In genomic region chr6:27826612-27826985, GRCh38 we compare ENCODE assay signal across 8 cellular contexts.
DNase-seq lines count a peak whose midpoint lies in the region; ATAC-seq and TF ChIP-seq lines count a peak whose summit lies in the region.
"Not testable (repeated sequence)": the region's sequence is repeated elsewhere in the genome, so short reads cannot be mapped to it uniquely, and the experiment has no call there.

No MANE protein-coding gene starts in this region.

- H3K27ac ChIP-seq in 22Rv1: peak overlapping the region; percentile 97
- H3K27ac ChIP-seq in RWPE2 (ENCODE audit: poor library complexity, severe bottlenecking): peak overlapping the region; percentile 91
- H3K27ac ChIP-seq in hepatocyte, neural progenitor cell: not testable (repeated sequence)

- POLR2A ChIA-PET in activated CD4-positive, alpha-beta T cell treated with anti-CD3 and anti-CD28 coated beads, Interleukin-2, amount 10 ng/mL, durations not matched to agents 7 days and 5 days (lab: Charles Lee): not testable (repeated sequence)

- H3K4me3 Mint-ChIP-seq in activated CD4-positive, alpha-beta T cell treated with anti-CD3 and anti-CD28 coated beads, Interleukin-2, amount 10 ng/mL, durations not matched to agents 7 days and 5 days: peak overlapping the region; percentile 63
- peak overlapping the region; percentile 82 for H3K4me3 Mint-ChIP-seq in activated T-helper 1 cell treated with anti-CD3 and anti-CD28 coated beads, Interleukin-12 subunit alpha, Interleukin-12 subunit beta, Interleukin-2, Interleukin-4 antibody, amounts not matched to agents 30 ng/mL and 10 ng/mL and 1 ng/mL, durations not matched to agents 14 hours and 24 hours and 36 hours
- H3K4me3 Mint-ChIP-seq in brain (peak overlapping the region in 4 of 5 experiments; percentile 47 to 93 (median 70)), neural progenitor cell (peak overlapping the region; percentile 98)

- intact Hi-C loops in activated T-helper 1 cell treated with anti-CD3 and anti-CD28 coated beads, Interleukin-12 subunit alpha, Interleukin-12 subunit beta, Interleukin-2, Interleukin-4 antibody, amounts not matched to agents 30 ng/mL and 10 ng/mL and 1 ng/mL, durations not matched to agents 14 hours and 24 hours and 36 hours (cut with micrococcal nuclease): not testable (repeated sequence)

- H3K36me3 ChIP-seq in RWPE2 (ENCODE audit: low read depth); hepatocyte (replicated peaks; ENCODE audit: insufficient read depth, low read depth); neural progenitor cell: not testable (repeated sequence)

- H3K9me2 ChIP-seq in hepatocyte (replicated peaks; ENCODE audit: insufficient read depth): not testable (repeated sequence)

- not testable (repeated sequence) for H2AFZ ChIP-seq in hepatocyte; neural progenitor cell (replicated peaks)

- TF ChIP-seq CTCF in 22Rv1 (IDR thresholded peaks at IDR 0.05); HFF-Myc (IDR thresholded peaks at IDR 0.05; ENCODE audit: low read depth, low read length, missing control alignments); RWPE2 (IDR thresholded peaks at IDR 0.05; ENCODE audit: poor library complexity, severe bottlenecking); brain (conservative IDR thresholded peaks at IDR 0.05); hepatocyte (IDR thresholded peaks at IDR 0.05; ENCODE audit: poor library complexity); neural progenitor cell (IDR thresholded peaks at IDR 0.05): not testable (repeated sequence)

- H3K27ac Mint-ChIP-seq in activated CD4-positive, alpha-beta T cell treated with anti-CD3 and anti-CD28 coated beads, Interleukin-2, amount 10 ng/mL, durations not matched to agents 7 days and 5 days: peak overlapping the region; percentile 99
- peak overlapping the region; percentile 92 for H3K27ac Mint-ChIP-seq in activated T-helper 1 cell treated with anti-CD3 and anti-CD28 coated beads, Interleukin-12 subunit alpha, Interleukin-12 subunit beta, Interleukin-2, Interleukin-4 antibody, amounts not matched to agents 30 ng/mL and 10 ng/mL and 1 ng/mL, durations not matched to agents 14 hours and 24 hours and 36 hours
- H3K27ac Mint-ChIP-seq in brain: peak overlapping the region in 3 of 5 experiments; percentile 17 to 81 (median 59)
- H3K27ac Mint-ChIP-seq in neural progenitor cell: peak overlapping the region; percentile 63

- H3K9ac ChIP-seq in neural progenitor cell: not testable (repeated sequence)

- H3K9me3 ChIP-seq in RWPE2 (ENCODE audit: severe bottlenecking); hepatocyte (ENCODE audit: low read depth); neural progenitor cell (ENCODE audit: low read depth): not testable (repeated sequence)

- H4K20me1 ChIP-seq in hepatocyte (ENCODE audit: insufficient read depth, poor library complexity, severe bottlenecking): not testable (repeated sequence)
- peaks cover 21% of the 10 kb centered on the region for H4K20me1 ChIP-seq in neural progenitor cell (ENCODE audit: low read depth)

- H3K27me3 ChIP-seq in RWPE2 (ENCODE audit: insufficient read depth, poor library complexity, severe bottlenecking); hepatocyte; neural progenitor cell: not testable (repeated sequence)

- peaks cover 21% of the 10 kb centered on the region for H3K4me1 ChIP-seq in RWPE2 (ENCODE audit: insufficient read depth, poor library complexity, severe bottlenecking)
- H3K4me1 ChIP-seq in hepatocyte (ENCODE audit: insufficient read depth): not testable (repeated sequence)
- peaks cover 18% of the 10 kb centered on the region for H3K4me1 ChIP-seq in neural progenitor cell

- H3K79me2 ChIP-seq in hepatocyte: peaks cover 39% of the 10 kb centered on the region
- H3K79me2 ChIP-seq in neural progenitor cell (ENCODE audit: low read depth): peaks cover 39% of the 10 kb centered on the region

- not testable (repeated sequence) for H3K27me3 Mint-ChIP-seq in activated CD4-positive, alpha-beta T cell treated with anti-CD3 and anti-CD28 coated beads, Interleukin-2, amount 10 ng/mL, durations not matched to agents 7 days and 5 days; activated T-helper 1 cell treated with anti-CD3 and anti-CD28 coated beads, Interleukin-12 subunit alpha, Interleukin-12 subunit beta, Interleukin-2, Interleukin-4 antibody, amounts not matched to agents 30 ng/mL and 10 ng/mL and 1 ng/mL, durations not matched to agents 14 hours and 24 hours and 36 hours (ENCODE audit: insufficient read depth)
- H3K27me3 Mint-ChIP-seq in brain (peaks cover 20% of the 10 kb centered on the region), neural progenitor cell (ENCODE audit: insufficient read depth, low read depth) (peaks cover 15% of the 10 kb centered on the region)

- ATAC-seq in RWPE2 (ENCODE audit: low read depth): not testable (repeated sequence)

- WGBS in hepatocyte (ENCODE audit: low lambda C conversion rate, missing lambda C conversion rate): no CpG with 5 or more reads among the region's 30 CpGs

- not testable (repeated sequence) for DNase-seq in HFF-Myc (ENCODE audit: extremely low read depth, low read depth); RWPE2 (ENCODE audit: low spot score); activated CD4-positive, alpha-beta T cell treated with anti-CD3 and anti-CD28 coated beads, Interleukin-2, amount 10 ng/mL, durations not matched to agents 7 days and 5 days; activated T-helper 1 cell treated with anti-CD3 and anti-CD28 coated beads, Interleukin-12 subunit alpha, Interleukin-12 subunit beta, Interleukin-2, Interleukin-4 antibody, amounts not matched to agents 30 ng/mL and 10 ng/mL and 1 ng/mL, durations not matched to agents 14 hours and 24 hours and 36 hours (ENCODE audit: low spot score); hepatocyte (ENCODE audit: low spot score); neural progenitor cell (ENCODE audit: low spot score)

- H3K36me3 Mint-ChIP-seq in activated CD4-positive, alpha-beta T cell treated with anti-CD3 and anti-CD28 coated beads, Interleukin-2, amount 10 ng/mL, durations not matched to agents 7 days and 5 days (ENCODE audit: low read depth): peaks cover 18% of the 10 kb centered on the region
- not testable (repeated sequence) for H3K36me3 Mint-ChIP-seq in activated T-helper 1 cell treated with anti-CD3 and anti-CD28 coated beads, Interleukin-12 subunit alpha, Interleukin-12 subunit beta, Interleukin-2, Interleukin-4 antibody, amounts not matched to agents 30 ng/mL and 10 ng/mL and 1 ng/mL, durations not matched to agents 14 hours and 24 hours and 36 hours (ENCODE audit: low read depth); neural progenitor cell
- H3K36me3 Mint-ChIP-seq in brain: peaks cover 33% of the 10 kb centered on the region

- CTCF ChIA-PET in activated CD4-positive, alpha-beta T cell treated with anti-CD3 and anti-CD28 coated beads, Interleukin-2, amount 10 ng/mL, durations not matched to agents 7 days and 5 days (lab: Charles Lee): not testable (repeated sequence)

- not testable (repeated sequence) for H3K9me3 Mint-ChIP-seq in activated CD4-positive, alpha-beta T cell treated with anti-CD3 and anti-CD28 coated beads, Interleukin-2, amount 10 ng/mL, durations not matched to agents 7 days and 5 days; activated T-helper 1 cell treated with anti-CD3 and anti-CD28 coated beads, Interleukin-12 subunit alpha, Interleukin-12 subunit beta, Interleukin-2, Interleukin-4 antibody, amounts not matched to agents 30 ng/mL and 10 ng/mL and 1 ng/mL, durations not matched to agents 14 hours and 24 hours and 36 hours; neural progenitor cell
- peaks cover 4 to 27% (median 18%) of the 10 kb centered on the region in 5 experiments for H3K9me3 Mint-ChIP-seq in brain

- peak overlapping the region; percentile 77 for H3K4me2 ChIP-seq in hepatocyte
- H3K4me2 ChIP-seq in neural progenitor cell: not testable (repeated sequence)

- peaks cover 51% of the 10 kb centered on the region for H3K4me1 Mint-ChIP-seq in activated CD4-positive, alpha-beta T cell treated with anti-CD3 and anti-CD28 coated beads, Interleukin-2, amount 10 ng/mL, durations not matched to agents 7 days and 5 days
- peaks cover 54% of the 10 kb centered on the region for H3K4me1 Mint-ChIP-seq in activated T-helper 1 cell treated with anti-CD3 and anti-CD28 coated beads, Interleukin-12 subunit alpha, Interleukin-12 subunit beta, Interleukin-2, Interleukin-4 antibody, amounts not matched to agents 30 ng/mL and 10 ng/mL and 1 ng/mL, durations not matched to agents 14 hours and 24 hours and 36 hours (ENCODE audit: low read depth)
- H3K4me1 Mint-ChIP-seq in brain (peaks cover 53% of the 10 kb centered on the region), neural progenitor cell (peaks cover 34% of the 10 kb centered on the region)

- peaks cover 53% of the 10 kb centered on the region for H3F3A ChIP-seq in neural progenitor cell (ENCODE audit: low read depth)

- peak overlapping the region; percentile 15 for H3K4me3 ChIP-seq in HFF-Myc (replicated peaks; ENCODE audit: low read depth, low read length)
- not testable (repeated sequence) for H3K4me3 ChIP-seq in RWPE2 (ENCODE audit: severe bottlenecking); hepatocyte; neural progenitor cell
